Comparison of ENCODE assay signal across 23 cellular contexts in the genomic region with DNA sequence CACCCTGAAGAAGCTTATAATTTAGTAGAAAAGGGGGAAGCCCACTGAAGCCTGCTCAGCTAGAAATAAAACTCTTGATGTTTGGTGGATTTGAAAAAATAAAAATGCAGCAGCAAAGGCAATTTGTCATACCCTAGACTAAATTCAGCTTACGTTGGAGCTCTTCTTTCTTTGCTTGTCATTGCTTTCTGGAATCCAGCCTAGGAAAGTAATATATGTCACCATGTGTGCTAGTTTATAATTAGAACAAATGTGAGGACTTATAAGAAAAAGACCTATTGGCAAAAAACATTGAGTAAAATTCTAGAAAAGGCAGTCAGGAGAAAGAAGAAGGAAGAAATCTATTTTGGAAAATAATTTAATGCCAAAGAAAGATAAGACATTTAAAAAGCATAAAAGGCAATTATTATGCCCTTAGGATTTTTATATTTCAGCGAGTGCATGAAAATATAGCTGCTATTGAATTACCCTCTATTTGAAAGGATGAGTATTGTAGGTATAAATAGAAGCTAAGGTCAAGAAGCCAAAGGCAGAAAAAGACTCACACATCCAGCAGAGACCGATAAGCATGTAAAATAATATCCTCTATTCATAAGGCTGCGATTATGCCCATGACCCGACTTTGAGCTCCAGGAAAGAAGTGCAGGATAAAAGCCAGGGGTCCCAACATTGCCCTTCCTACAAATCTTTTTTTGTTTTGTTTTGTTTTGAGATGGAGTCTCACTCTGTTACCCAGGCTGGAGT.
"Had no signal": no experiment of that assay in that cellular context is flagged by ENCODE, and none has a peak within 500 bp of the region (broad histone marks: within the 10 kb centered on the region; RNA-seq: fewer than 3 reads in every experiment).

No MANE protein-coding gene starts in this region.

- H3K27ac Mint-ChIP-seq: activated CD4-positive, alpha-beta memory T cell treated with anti-CD3 and anti-CD28 coated beads for 36 hours; activated naive CD8-positive, alpha-beta T cell treated with anti-CD3 and anti-CD28 coated beads for 36 hours; activated T-helper 1 cell treated with anti-CD3 and anti-CD28 coated beads, Interleukin-12 subunit alpha, Interleukin-12 subunit beta, Interleukin-2, Interleukin-4 antibody, amounts not matched to agents 30 ng/mL and 10 ng/mL and 1 ng/mL, durations not matched to agents 14 hours and 24 hours and 36 hours; natural killer cell; WTC11 had no signal

- H3K9me3 Mint-ChIP-seq: natural killer cell had no signal

- H3K4me1 ChIP-seq: body of pancreas, parathyroid adenoma, transverse colon, vagina had no signal

- H3K27me3 ChIP-seq: body of pancreas, vagina had no signal

- H3K4me3 ChIP-seq: body of pancreas, transverse colon, vagina had no signal

- H3K27ac ChIP-seq: body of pancreas, parathyroid adenoma, transverse colon, vagina had no signal

- H3K36me3 Mint-ChIP-seq: natural killer cell had no signal

- ATAC-seq: body of pancreas, natural killer cell, WTC11 had no signal

- H3K9me3 ChIP-seq: body of pancreas had no signal

- H3K4me3 Mint-ChIP-seq: activated CD4-positive, alpha-beta memory T cell treated with anti-CD3 and anti-CD28 coated beads for 36 hours; activated naive CD8-positive, alpha-beta T cell treated with anti-CD3 and anti-CD28 coated beads for 36 hours; activated T-helper 1 cell treated with anti-CD3 and anti-CD28 coated beads, Interleukin-12 subunit alpha, Interleukin-12 subunit beta, Interleukin-2, Interleukin-4 antibody, amounts not matched to agents 30 ng/mL and 10 ng/mL and 1 ng/mL, durations not matched to agents 14 hours and 24 hours and 36 hours; natural killer cell; WTC11 had no signal

- H3K36me3 ChIP-seq: transverse colon, vagina had no signal

- DNase-seq: activated CD4-positive, alpha-beta memory T cell treated with anti-CD3 and anti-CD28 coated beads for 36 hours; activated CD4-positive, alpha-beta T cell treated with anti-CD3 and anti-CD28 coated beads for 4 hours; activated naive CD4-positive, alpha-beta T cell; activated naive CD8-positive, alpha-beta T cell treated with anti-CD3 and anti-CD28 coated beads for 36 hours; activated T-cell treated with anti-CD3 and anti-CD28 coated beads for 4 hours; amygdala; body of pancreas; central memory CD4-positive, alpha-beta T cell; dorsolateral prefrontal cortex; foreskin fibroblast; kidney glomerular epithelial cell; mesenchymal stem cell; natural killer cell; stimulated activated CD4-positive, alpha-beta T cell treated with anti-CD3 and anti-CD28 coated beads, Interleukin-12 subunit alpha, Interleukin-12 subunit beta, amount 100 ng/mL, for 4 hours; stimulated activated CD4-positive, alpha-beta T cell treated with anti-CD3 and anti-CD28 coated beads, Interleukin-1b, Interleukin-23, amount 100 ng/mL, for 48 hours; stimulated activated naive CD4-positive, alpha-beta T cell treated with Interleukin-2 at 50 U/mL for 16 hours; substantia nigra; SW 1271; transverse colon had no signal
